Comparison of ENCODE assay signal across 34 cellular contexts in the genomic region with DNA sequence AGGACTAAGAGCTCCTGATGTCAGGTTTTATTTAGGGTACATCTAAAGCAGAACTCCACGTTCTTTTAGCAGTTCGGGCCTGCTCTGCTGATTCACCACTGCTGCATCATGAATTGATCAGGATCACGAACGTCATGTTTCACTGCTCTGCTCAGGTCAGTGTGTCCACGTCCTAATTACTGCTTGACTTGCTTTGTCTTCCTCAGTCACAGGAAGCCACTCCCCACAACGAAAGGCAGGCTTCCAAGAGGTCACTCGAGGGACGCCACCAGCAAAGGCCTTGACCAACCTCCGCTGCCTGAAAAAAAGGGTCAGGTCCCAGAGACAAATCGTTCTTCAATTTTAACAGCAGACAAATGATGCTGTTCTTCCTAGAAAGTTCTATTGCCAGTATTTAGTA. TPM values are rescaled to one million over a fixed set of nuclear protein-coding genes. Genes with fewer than 3 reads are reported as not detected.
"Had no signal": no experiment of that assay in that cellular context is flagged by ENCODE, and none has a peak within 500 bp of the region (broad histone marks: within the 10 kb centered on the region; RNA-seq: fewer than 3 reads in every experiment).

No MANE protein-coding gene starts in this region.

- H3K36me3 Mint-ChIP-seq: activated CD4-positive, alpha-beta memory T cell treated with anti-CD3 and anti-CD28 coated beads for 36 hours; activated CD8-positive, alpha-beta memory T cell treated with anti-CD3 and anti-CD28 coated beads, Interleukin-2, amount 10 ng/mL, durations not matched to agents 7 days and 5 days; activated naive CD4-positive, alpha-beta T cell treated with anti-CD3 and anti-CD28 coated beads, Interleukin-2, amount 50 U/mL, for 24 hours; activated naive CD8-positive, alpha-beta T cell treated with anti-CD3 and anti-CD28 coated beads for 36 hours had no signal

- H3K4me1 Mint-ChIP-seq: activated CD4-positive, alpha-beta T cell treated with anti-CD3 and anti-CD28 coated beads for 36 hours; activated CD4-positive, alpha-beta T cell treated with anti-CD3 and anti-CD28 coated beads, Interleukin-2, amount 10 ng/mL, durations not matched to agents 24 days and 14 days; activated CD8-positive, alpha-beta memory T cell treated with anti-CD3 and anti-CD28 coated beads, Interleukin-2, amount 10 ng/mL, durations not matched to agents 7 days and 5 days; activated naive CD4-positive, alpha-beta T cell treated with anti-CD3 and anti-CD28 coated beads, Interleukin-2, amount 50 U/mL, for 24 hours; activated naive CD8-positive, alpha-beta T cell treated with anti-CD3 and anti-CD28 coated beads for 36 hours; activated naive CD8-positive, alpha-beta T cell treated with anti-CD3 and anti-CD28 coated beads, Interleukin-2, amount 50 U/mL, for 24 hours; endodermal cell had no signal

- H3K9me3 Mint-ChIP-seq: activated naive CD8-positive, alpha-beta T cell treated with anti-CD3 and anti-CD28 coated beads for 36 hours; endodermal cell had no signal

- H3K9me3 ChIP-seq: adrenal gland, body of pancreas, colonic mucosa, esophagus muscularis mucosa, gastrocnemius medialis had no signal

- H3K27me3 Mint-ChIP-seq: activated CD4-positive, alpha-beta memory T cell treated with anti-CD3 and anti-CD28 coated beads for 36 hours; activated CD4-positive, alpha-beta T cell treated with anti-CD3 and anti-CD28 coated beads for 36 hours; activated CD4-positive, alpha-beta T cell treated with anti-CD3 and anti-CD28 coated beads, Interleukin-2, amount 10 ng/mL, durations not matched to agents 24 days and 14 days; activated CD8-positive, alpha-beta memory T cell treated with anti-CD3 and anti-CD28 coated beads, Interleukin-2, amount 10 ng/mL, durations not matched to agents 7 days and 5 days; activated naive CD4-positive, alpha-beta T cell treated with anti-CD3 and anti-CD28 coated beads, Interleukin-2, amount 50 U/mL, for 24 hours; activated naive CD8-positive, alpha-beta T cell treated with anti-CD3 and anti-CD28 coated beads for 36 hours; activated naive CD8-positive, alpha-beta T cell treated with anti-CD3 and anti-CD28 coated beads, Interleukin-2, amount 50 U/mL, for 24 hours; dendritic cell treated with granulocyte-macrophage colony-stimulating factor and Interleukin-4, amounts not matched to agents 40 ng/mL and 50 ng/mL, for 4 days had no signal

- H3K27me3 ChIP-seq: adrenal gland, body of pancreas, colonic mucosa, dorsolateral prefrontal cortex, esophagus muscularis mucosa, foreskin keratinocyte, gastrocnemius medialis had no signal

- H3K27ac Mint-ChIP-seq: activated CD4-positive, alpha-beta memory T cell treated with anti-CD3 and anti-CD28 coated beads for 36 hours; activated CD4-positive, alpha-beta T cell treated with anti-CD3 and anti-CD28 coated beads for 36 hours; activated CD4-positive, alpha-beta T cell treated with anti-CD3 and anti-CD28 coated beads, Interleukin-2, amount 10 ng/mL, durations not matched to agents 24 days and 14 days; activated CD8-positive, alpha-beta memory T cell treated with anti-CD3 and anti-CD28 coated beads, Interleukin-2, amount 10 ng/mL, durations not matched to agents 7 days and 5 days; activated CD8-positive, alpha-beta T cell treated with anti-CD3 and anti-CD28 coated beads, Interleukin-2, amount 10 ng/mL, durations not matched to agents 7 days and 5 days; activated naive CD4-positive, alpha-beta T cell treated with anti-CD3 and anti-CD28 coated beads for 36 hours; activated naive CD4-positive, alpha-beta T cell treated with anti-CD3 and anti-CD28 coated beads, Interleukin-2, amount 50 U/mL, for 24 hours; activated naive CD8-positive, alpha-beta T cell treated with anti-CD3 and anti-CD28 coated beads for 36 hours; activated naive CD8-positive, alpha-beta T cell treated with anti-CD3 and anti-CD28 coated beads, Interleukin-2, amount 50 U/mL, for 24 hours; activated T-helper 1 cell treated with anti-CD3 and anti-CD28 coated beads, Interleukin-12 subunit alpha, Interleukin-12 subunit beta, Interleukin-2, Interleukin-4 antibody, amounts not matched to agents 30 ng/mL and 10 ng/mL and 1 ng/mL, durations not matched to agents 14 hours and 24 hours and 36 hours; activated T-helper 2 cell treated with anti-CD3 and anti-CD28 coated beads, Interferon-gamma antibody, Interleukin-2, Interleukin-4, amounts not matched to agents 10 μg/mL and 5 μg/mL and 100 μg/mL, durations not matched to agents 14 hours and 24 hours and 36 hours; dendritic cell treated with granulocyte-macrophage colony-stimulating factor and Interleukin-4, amounts not matched to agents 40 ng/mL and 50 ng/mL, for 4 days; endodermal cell had no signal

- ATAC-seq: activated CD4-positive, alpha-beta T cell treated with anti-CD3 and anti-CD28 coated beads for 36 hours; activated CD8-positive, alpha-beta memory T cell treated with anti-CD3 and anti-CD28 coated beads, Interleukin-2, amount 10 ng/mL, durations not matched to agents 7 days and 5 days; activated CD8-positive, alpha-beta T cell treated with anti-CD3 and anti-CD28 coated beads, Interleukin-2, amount 10 ng/mL, durations not matched to agents 7 days and 5 days; activated naive CD8-positive, alpha-beta T cell treated with anti-CD3 and anti-CD28 coated beads, Interleukin-2, amount 50 U/mL, for 24 hours; body of pancreas; foreskin keratinocyte; gastrocnemius medialis had no signal

- H3K4me3 ChIP-seq: adrenal gland, body of pancreas, colonic mucosa, dorsolateral prefrontal cortex, esophagus muscularis mucosa, gastrocnemius medialis had no signal

- H3K36me3 ChIP-seq: adrenal gland, colonic mucosa, esophagus muscularis mucosa, gastrocnemius medialis had no signal

- H3K4me1 ChIP-seq: adrenal gland, colonic mucosa, esophagus muscularis mucosa, foreskin keratinocyte, gastrocnemius medialis had no signal

- DNase-seq: activated CD4-positive, alpha-beta memory T cell treated with anti-CD3 and anti-CD28 coated beads for 36 hours; activated CD4-positive, alpha-beta T cell treated with anti-CD3 and anti-CD28 coated beads for 36 hours; activated CD4-positive, alpha-beta T cell treated with anti-CD3 and anti-CD28 coated beads, Interleukin-2, amount 10 ng/mL, durations not matched to agents 24 days and 14 days; activated CD4-positive, CD25-positive, alpha-beta regulatory T cell; activated CD4-positive, CD25-positive, alpha-beta regulatory T cell treated with anti-CD3 and anti-CD28 coated beads, Interleukin-2, amount 50 U/mL, for 72 hours; activated CD8-positive, alpha-beta memory T cell treated with anti-CD3 and anti-CD28 coated beads, Interleukin-2, amount 10 ng/mL, durations not matched to agents 7 days and 5 days; activated CD8-positive, alpha-beta memory T cell treated with anti-CD3 and anti-CD28 coated beads, Interleukin-2, amount 50 U/mL, for 4 hours; activated CD8-positive, alpha-beta T cell treated with anti-CD3 and anti-CD28 coated beads, Interleukin-2, amount 10 ng/mL, durations not matched to agents 7 days and 5 days; activated effector memory CD4-positive, alpha-beta T cell treated with anti-CD3 and anti-CD28 coated beads, Interleukin-2, amount 50 U/mL, for 16 hours; activated naive CD4-positive, alpha-beta T cell treated with anti-CD3 and anti-CD28 coated beads for 36 hours; activated naive CD8-positive, alpha-beta T cell treated with anti-CD3 and anti-CD28 coated beads for 36 hours; activated naive CD8-positive, alpha-beta T cell treated with anti-CD3 and anti-CD28 coated beads, Interleukin-2, amount 50 U/mL, for 24 hours; activated T-cell treated with anti-CD3 and anti-CD28 coated beads, Interleukin-2, amount 50 U/mL, for 1 hour; activated T-cell treated with anti-CD3 and anti-CD28 coated beads, Interleukin-2, amount 50 U/mL, for 48 hours; aorta; body of pancreas; caudate nucleus; colonic mucosa; dorsolateral prefrontal cortex; effector memory CD4-positive, alpha-beta T cell; endodermal cell; erythroblast; foreskin keratinocyte; gastrocnemius medialis; T-helper 2 cell had no signal

- H3K4me3 Mint-ChIP-seq: activated CD4-positive, alpha-beta memory T cell treated with anti-CD3 and anti-CD28 coated beads for 36 hours; activated CD4-positive, alpha-beta T cell treated with anti-CD3 and anti-CD28 coated beads for 36 hours; activated CD4-positive, alpha-beta T cell treated with anti-CD3 and anti-CD28 coated beads, Interleukin-2, amount 10 ng/mL, durations not matched to agents 24 days and 14 days; activated CD8-positive, alpha-beta memory T cell treated with anti-CD3 and anti-CD28 coated beads, Interleukin-2, amount 10 ng/mL, durations not matched to agents 7 days and 5 days; activated CD8-positive, alpha-beta T cell treated with anti-CD3 and anti-CD28 coated beads, Interleukin-2, amount 10 ng/mL, durations not matched to agents 7 days and 5 days; activated naive CD4-positive, alpha-beta T cell treated with anti-CD3 and anti-CD28 coated beads for 36 hours; activated naive CD4-positive, alpha-beta T cell treated with anti-CD3 and anti-CD28 coated beads, Interleukin-2, amount 50 U/mL, for 24 hours; activated naive CD8-positive, alpha-beta T cell treated with anti-CD3 and anti-CD28 coated beads for 36 hours; activated naive CD8-positive, alpha-beta T cell treated with anti-CD3 and anti-CD28 coated beads, Interleukin-2, amount 50 U/mL, for 24 hours; activated T-helper 1 cell treated with anti-CD3 and anti-CD28 coated beads, Interleukin-12 subunit alpha, Interleukin-12 subunit beta, Interleukin-2, Interleukin-4 antibody, amounts not matched to agents 30 ng/mL and 10 ng/mL and 1 ng/mL, durations not matched to agents 14 hours and 24 hours and 36 hours; dendritic cell treated with granulocyte-macrophage colony-stimulating factor and Interleukin-4, amounts not matched to agents 40 ng/mL and 50 ng/mL, for 4 days; endodermal cell had no signal

- H3K27ac ChIP-seq: body of pancreas, colonic mucosa, esophagus muscularis mucosa, foreskin keratinocyte, gastrocnemius medialis had no signal

RNA-seq across cellular contexts. Expression of a gene that starts 40.3 kb away (rescaled TPM):
- total RNA-seq: activated CD4-positive, alpha-beta memory T cell treated with anti-CD3 and anti-CD28 coated beads for 36 hours; activated CD4-positive, alpha-beta T cell treated with anti-CD3 and anti-CD28 coated beads for 36 hours; activated CD4-positive, alpha-beta T cell treated with anti-CD3 and anti-CD28 coated beads, Interleukin-2, amount 10 ng/mL, durations not matched to agents 24 days and 14 days; activated CD8-positive, alpha-beta memory T cell treated with anti-CD3 and anti-CD28 coated beads for 36 hours; activated CD8-positive, alpha-beta memory T cell treated with anti-CD3 and anti-CD28 coated beads, Interleukin-2, amount 10 ng/mL, durations not matched to agents 7 days and 5 days; activated CD8-positive, alpha-beta T cell treated with anti-CD3 and anti-CD28 coated beads, Interleukin-2, amount 10 ng/mL, durations not matched to agents 7 days and 5 days; activated naive CD4-positive, alpha-beta T cell treated with anti-CD3 and anti-CD28 coated beads for 36 hours; activated naive CD8-positive, alpha-beta T cell treated with anti-CD3 and anti-CD28 coated beads for 36 hours; activated T-helper 1 cell treated with anti-CD3 and anti-CD28 coated beads, Interleukin-12 subunit alpha, Interleukin-12 subunit beta, Interleukin-2, Interleukin-4 antibody, amounts not matched to agents 30 ng/mL and 10 ng/mL and 1 ng/mL, durations not matched to agents 14 hours and 24 hours and 36 hours; activated T-helper 2 cell treated with anti-CD3 and anti-CD28 coated beads, Interferon-gamma antibody, Interleukin-2, Interleukin-4, amounts not matched to agents 10 μg/mL and 5 μg/mL and 100 μg/mL, durations not matched to agents 14 hours and 24 hours and 36 hours; glomerular endothelial cell; T-helper 1 cell treated with Interleukin-12 subunit alpha and Interleukin-12 subunit beta and Interleukin-4 antibody, amounts not matched to agents 30 ng/mL and 1 ng/mL, for 36 hours had no signal
